In genomic region chr18:500556-501405, GRCh38 we compare ENCODE assay signal across 9 cellular contexts.
DNase-seq lines count a peak whose midpoint lies in the region; ATAC-seq and TF ChIP-seq lines count a peak whose summit lies in the region.
"Had no signal": no experiment of that assay in that cellular context is flagged by ENCODE, and none has a peak within 500 bp of the region (broad histone marks: within the 10 kb centered on the region; RNA-seq: fewer than 3 reads in every experiment).

Gene COLEC12 (minus strand): TSS chr18:500701. CDS start chr18:500514, 187 bp downstream.

- DNase-seq in HFF-Myc (ENCODE audit: extremely low read depth, low read depth) = no peak
- DNase-seq in astrocyte of the hippocampus (ENCODE audit: low read depth, low spot score) = peak; percentile 37
- DNase-seq in iPS-NIHi7 (ENCODE audit: extremely low spot score) = peak; percentile 76
- no peak for DNase-seq in NCI-H510A (lab: John Stamatoyannopoulos, UW)
- DNase-seq: activated naive CD4-positive, alpha-beta T cell had no signal

- H3K27ac Mint-ChIP-seq in stimulated activated memory B cell treated with anti-CD40 and anti-IgM and Interleukin-4, amounts not matched to agents 10 μg/mL and 1 μg/mL and 100 μg/mL, for 72 hours = no peak within 1 kb of the TSS

- peaks cover 51% of the 10 kb centered on the region for H3K27me3 Mint-ChIP-seq in stimulated activated memory B cell treated with anti-CD40 and anti-IgM and Interleukin-4, amounts not matched to agents 10 μg/mL and 1 μg/mL and 100 μg/mL, for 72 hours

- no peaks in the 10 kb centered on the region for H3K36me3 Mint-ChIP-seq in stimulated activated memory B cell treated with anti-CD40 and anti-IgM and Interleukin-4, amounts not matched to agents 10 μg/mL and 1 μg/mL and 100 μg/mL, for 72 hours

- H3K9me3 Mint-ChIP-seq in stimulated activated memory B cell treated with anti-CD40 and anti-IgM and Interleukin-4, amounts not matched to agents 10 μg/mL and 1 μg/mL and 100 μg/mL, for 72 hours = no peaks in the 10 kb centered on the region

- peak within 1 kb of the TSS; percentile 43 for H3K4me3 Mint-ChIP-seq in stimulated activated memory B cell treated with anti-CD40 and anti-IgM and Interleukin-4, amounts not matched to agents 10 μg/mL and 1 μg/mL and 100 μg/mL, for 72 hours

- no peaks in the 10 kb centered on the region for H3K4me1 Mint-ChIP-seq in stimulated activated memory B cell treated with anti-CD40 and anti-IgM and Interleukin-4, amounts not matched to agents 10 μg/mL and 1 μg/mL and 100 μg/mL, for 72 hours

- no peak for TF ChIP-seq CTCF in HFF-Myc (IDR thresholded peaks at IDR 0.05; ENCODE audit: low read depth, low read length, missing control alignments)

- no peak for ATAC-seq in stimulated activated memory B cell treated with anti-CD40 and anti-IgM and Interleukin-4, amounts not matched to agents 10 μg/mL and 1 μg/mL and 100 μg/mL, for 72 hours
- no peak for ATAC-seq in HG02642 (IDR thresholded peaks at IDR 0.05; ENCODE audit: poor library complexity, unreplicated experiment)
- ATAC-seq in GM18520 (IDR thresholded peaks at IDR 0.05; ENCODE audit: unreplicated experiment) = no peak
- no peak for ATAC-seq in GM19023 (IDR thresholded peaks at IDR 0.05; ENCODE audit: unreplicated experiment)

- peak within 1 kb of the TSS; percentile 61 for H3K4me3 ChIP-seq in HFF-Myc (replicated peaks; ENCODE audit: low read depth, low read length)

Comparison
In these comparisons a context has a peak if more than half of its experiments do, and no peak if none do; other contexts are left out.
1. DNase-seq: peak in astrocyte of the hippocampus (single experiment) and iPS-NIHi7 (single experiment); none in HFF-Myc (single experiment) and NCI-H510A (single experiment).